In the genomic region with DNA sequence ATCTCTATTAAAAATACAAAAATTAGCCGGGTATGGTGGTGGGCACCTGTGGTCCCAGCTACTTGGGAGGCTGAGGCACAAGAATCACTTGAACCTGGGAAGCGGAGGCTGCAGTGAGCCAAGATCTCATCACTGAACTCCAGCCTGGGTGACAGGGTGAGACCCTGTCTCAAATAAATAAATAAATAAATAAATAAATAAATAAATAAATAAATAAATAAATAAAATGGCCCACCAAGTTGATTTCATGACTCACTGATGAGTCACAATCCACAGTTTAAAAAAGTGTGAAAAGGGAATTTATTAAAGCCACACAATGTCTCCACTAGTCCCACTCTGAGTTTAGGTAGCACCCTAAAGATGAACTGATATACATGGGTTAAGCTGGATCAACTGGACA, we compare ENCODE assay signal across 7 cellular contexts. TPM values are rescaled to one million over a fixed set of nuclear protein-coding genes. Genes with fewer than 3 reads are reported as not detected.
A peak's percentile ranks its signal among the peaks of the same experiment; 100 is the strongest.
DNase-seq lines count a peak whose midpoint lies in the region; ATAC-seq, FAIRE-seq and TF ChIP-seq lines count a peak whose summit lies in the region.
"Not testable (repeated sequence)": the region's sequence is repeated elsewhere in the genome, so short reads cannot be mapped to it uniquely, and the experiment has no call there.

No MANE protein-coding gene starts in this region.

- in situ Hi-C loops in GM23248 (cut with MboI); K562 (cut with MboI): not testable (repeated sequence)

- peak; percentile 38 for DNase-seq in GM23248
- DNase-seq in Karpas-422 = peak; percentile 40
- not testable (repeated sequence) for DNase-seq in RWPE1 (ENCODE audit: low spot score); K562 (ENCODE audit: extremely low read depth in 1 of 4, low spot score in 3 of 4); endothelial cell of umbilical vein (ENCODE audit: low read depth, low spot score); keratinocyte (ENCODE audit: low read depth, low spot score)
- peak; percentile 7 for DNase-seq in sciatic nerve (ENCODE audit: low spot score)

- POLR2A ChIA-PET in RWPE1 (lab: Yijun Ruan, JAX; ENCODE audit: low non-redundant PET); endothelial cell of umbilical vein (lab: Charles Lee): not testable (repeated sequence)
- POLR2A ChIA-PET in K562 (lab: Yijun Ruan, JAX) = interaction anchor here (0.7 to 0.9 kb wide), 3 partner anchors 114 to 182 kb away, joined by 3 to 4 read pairs (median 3); no protein-coding TSS in a partner anchor

- not testable (repeated sequence) for FAIRE-seq in K562 (lab: Jason Lieb, UNC); endothelial cell of umbilical vein (lab: Jason Lieb, UNC); keratinocyte (lab: Jason Lieb, UNC)

- not testable (repeated sequence) for H3K9me2 ChIP-seq in GM23248 (ENCODE audit: insufficient read depth); Karpas-422 (replicated peaks; ENCODE audit: insufficient read depth, low read length)

- TF ChIP-seq POLR2A in K562 (conservative IDR thresholded peaks at IDR 0.05); endothelial cell of umbilical vein (IDR thresholded peaks at IDR 0.05; ENCODE audit: low read depth, low read length): not testable (repeated sequence)

- H2AFZ ChIP-seq in GM23248; Karpas-422 (ENCODE audit: low read length); K562 (ENCODE audit: low read depth, low read length); endothelial cell of umbilical vein (ENCODE audit: low read depth, low read length); keratinocyte (ENCODE audit: control insufficient read depth, low read length): not testable (repeated sequence)

- not testable (repeated sequence) for H3K4me2 ChIP-seq in GM23248 (ENCODE audit: unreplicated experiment); Karpas-422 (ENCODE audit: low read depth, low read length, poor library complexity, severe bottlenecking); K562 (ENCODE audit: insufficient read depth, low read length); endothelial cell of umbilical vein (ENCODE audit: insufficient read depth, low read length)
- peak overlapping the region; percentile 75 for H3K4me2 ChIP-seq in keratinocyte (ENCODE audit: control insufficient read depth, extremely low read depth, insufficient read depth, low read depth, low read length)

- CTCF ChIA-PET in RWPE1 (lab: Yijun Ruan, JAX); K562 (lab: Yijun Ruan, JAX; ENCODE audit: low intra/inter-chr PET ratio): not testable (repeated sequence)
- CTCF ChIA-PET in endothelial cell of umbilical vein (lab: Charles Lee) = interaction anchor here (1.0 to 2.2 kb wide), 2 partner anchors 8 to 55 kb away, joined by 3 to 11 read pairs; no protein-coding TSS in a partner anchor

- not testable (repeated sequence) for H3K4me1 ChIP-seq in GM23248 (ENCODE audit: insufficient read depth)
- H3K4me1 ChIP-seq in Karpas-422 (ENCODE audit: low read length) = peaks cover 24% of the 10 kb centered on the region
- peaks cover 6 to 14% of the 10 kb centered on the region in 2 experiments; a peak in 4 of 5 replicates for H3K4me1 ChIP-seq in K562 (replicated peaks in 1 of 2; ENCODE audit: control insufficient read depth in 2 of 2, insufficient read depth in 2 of 2, low read length in 2 of 2)
- H3K4me1 ChIP-seq in endothelial cell of umbilical vein (ENCODE audit: control insufficient read depth, extremely low read depth, insufficient read depth, low read length) = peaks cover 13% of the 10 kb centered on the region
- H3K4me1 ChIP-seq in keratinocyte (ENCODE audit: control insufficient read depth, extremely low read depth, insufficient read depth, low read length) = peaks cover 35% of the 10 kb centered on the region

- not testable (repeated sequence) for H3K36me3 ChIP-seq in GM23248 (ENCODE audit: low read depth); Karpas-422 (ENCODE audit: insufficient read depth, low read length); K562 (ENCODE audit: control insufficient read depth, insufficient read depth, low read length); endothelial cell of umbilical vein (ENCODE audit: control insufficient read depth in 2 of 2, extremely low read depth in 1 of 2, insufficient read depth in 2 of 2, low read length in 2 of 2); keratinocyte (ENCODE audit: control insufficient read depth in 2 of 2, extremely low read depth in 1 of 2, insufficient read depth in 2 of 2, low read length in 2 of 2)

- intact Hi-C loops in K562 (cut with micrococcal nuclease) = loop anchor here (5.0 to 10.0 kb wide), 4 partner anchors 84 to 186 kb away; no protein-coding TSS in a partner anchor
- intact Hi-C loops in endothelial cell of umbilical vein (cut with micrococcal nuclease) = loop anchor here (5.0 kb wide), 1 partner anchor 133 kb away; no protein-coding TSS in a partner anchor
- intact Hi-C loops in sciatic nerve (cut with DNase I) = loop anchor here (10.0 kb wide), 2 partner anchors 106 to 196 kb away; no protein-coding TSS in a partner anchor

- dilution Hi-C loops in endothelial cell of umbilical vein (cut with MboI; ENCODE audit: extremely low pct_ligation_motif_present, low sequenced_read_pairs); keratinocyte (cut with MboI; ENCODE audit: extremely low pct_ligation_motif_present, low sequenced_read_pairs): not testable (repeated sequence)

- not testable (repeated sequence) for TF ChIP-seq CTCF in RWPE1 (conservative IDR thresholded peaks at IDR 0.05; ENCODE audit: low read depth); K562 (IDR thresholded peaks at IDR 0.05 in 2 of 3, conservative IDR thresholded peaks at IDR 0.05 in 1 of 3; ENCODE audit: insufficient read depth in 2 of 3, low read depth in 1 of 3, low read length in 3 of 3); endothelial cell of umbilical vein (IDR thresholded peaks at IDR 0.05; ENCODE audit: extremely low read depth in 1 of 2, insufficient read depth in 1 of 2, low read depth in 1 of 2, low read length in 2 of 2); keratinocyte (optimal IDR thresholded peaks at IDR 0.05 in 1 of 3, IDR thresholded peaks at IDR 0.05 in 1 of 3, conservative IDR thresholded peaks at IDR 0.05 in 1 of 3; ENCODE audit: extremely low read depth in 1 of 3, insufficient read depth in 2 of 3, low read length in 3 of 3)

- not testable (repeated sequence) for H3K9ac ChIP-seq in GM23248; Karpas-422 (ENCODE audit: low read length); K562 (ENCODE audit: insufficient read depth in 1 of 2, low read depth in 2 of 2, low read length in 2 of 2); endothelial cell of umbilical vein (replicated peaks; ENCODE audit: extremely low read depth, insufficient read depth, low read length); keratinocyte (ENCODE audit: control insufficient read depth, extremely low read depth, insufficient read depth, low read length)

- ATAC-seq in K562, sciatic nerve: not testable (repeated sequence)

- not testable (repeated sequence) for TF ChIP-seq EP300 in K562 (IDR thresholded peaks at IDR 0.05; ENCODE audit: low read length)

- 93 to 94% methylated on average over 2 of the region's 2 CpGs for WGBS in GM23248 (ENCODE audit: low coverage in 1 of 2, low lambda C conversion rate in 2 of 2, missing lambda C conversion rate in 2 of 2), 2 experiments
- WGBS in K562 (ENCODE audit: insufficient coverage, low coverage, missing lambda C conversion rate) = 54% methylated on average over 2 of the region's 2 CpGs

- H3K9me1 ChIP-seq in K562 (ENCODE audit: control insufficient read depth, insufficient read depth, low read length); endothelial cell of umbilical vein (replicated peaks; ENCODE audit: control insufficient read depth, extremely low read depth, insufficient read depth, low read length); keratinocyte (ENCODE audit: control insufficient read depth, extremely low read depth, insufficient read depth, low read length): not testable (repeated sequence)

- not testable (repeated sequence) for H3K27ac ChIP-seq in GM23248; Karpas-422 (ENCODE audit: low read length); K562 (ENCODE audit: extremely low read depth, low read depth, low read length); endothelial cell of umbilical vein (ENCODE audit: insufficient read depth, low read depth, low read length)
- peak overlapping the region; percentile 72 for H3K27ac ChIP-seq in RWPE1
- H3K27ac ChIP-seq in keratinocyte (ENCODE audit: control insufficient read depth, insufficient read depth, low read length) = peak overlapping the region; percentile 82

- not testable (repeated sequence) for H3K79me2 ChIP-seq in GM23248 (ENCODE audit: insufficient read depth); Karpas-422 (ENCODE audit: low read length); K562 (ENCODE audit: control insufficient read depth, insufficient read depth, low read length); endothelial cell of umbilical vein (ENCODE audit: control insufficient read depth, insufficient read depth, low read length)
- peaks cover 55% of the 10 kb centered on the region for H3K79me2 ChIP-seq in keratinocyte (ENCODE audit: control insufficient read depth, insufficient read depth, low read length)

- BruUV-seq in K562 (replicated peaks; lab: Mats Ljungman, UMichigan); endothelial cell of umbilical vein (replicated peaks; lab: Mats Ljungman, UMichigan): not testable (repeated sequence)

- H3K4me3 ChIP-seq in GM23248; Karpas-422 (ENCODE audit: low read length); K562; endothelial cell of umbilical vein (replicated peaks in 1 of 3; ENCODE audit: insufficient read depth in 1 of 3, low read depth in 1 of 3, low read length in 3 of 3); keratinocyte (ENCODE audit: control insufficient read depth in 2 of 3, extremely low read depth in 1 of 3, insufficient read depth in 2 of 3, low read depth in 1 of 3, low read length in 3 of 3): not testable (repeated sequence)

- H3K27me3 ChIP-seq in GM23248 (replicated peaks; ENCODE audit: insufficient read depth); Karpas-422 (ENCODE audit: low read length); endothelial cell of umbilical vein (ENCODE audit: control insufficient read depth in 2 of 2, insufficient read depth in 2 of 2, low read length in 2 of 2); keratinocyte (ENCODE audit: control insufficient read depth, extremely low read depth, insufficient read depth, low read length): not testable (repeated sequence)
- H3K27me3 ChIP-seq in K562 (ENCODE audit: control insufficient read depth in 2 of 2, insufficient read depth in 2 of 2, low read length in 2 of 2) = peaks cover 11 to 21% of the 10 kb centered on the region in 2 experiments; a peak in 4 of 5 replicates

- H3K9me3 ChIP-seq in GM23248 (ENCODE audit: low read depth); Karpas-422 (ENCODE audit: low read length); K562 (replicated peaks; ENCODE audit: control insufficient read depth, insufficient read depth, low read depth, low read length); endothelial cell of umbilical vein (replicated peaks; ENCODE audit: control insufficient read depth, insufficient read depth, low read length); keratinocyte (ENCODE audit: control insufficient read depth, low read depth, low read length): not testable (repeated sequence)

- not testable (repeated sequence) for H3F3A ChIP-seq in GM23248 (ENCODE audit: insufficient read depth)

- H4K20me1 ChIP-seq in GM23248 (ENCODE audit: insufficient read depth); Karpas-422 (ENCODE audit: insufficient read depth, low read depth, low read length); K562 (replicated peaks; ENCODE audit: control insufficient read depth, insufficient read depth, low read length); endothelial cell of umbilical vein (replicated peaks; ENCODE audit: control insufficient read depth, extremely low read depth, insufficient read depth, low read length); keratinocyte (ENCODE audit: control insufficient read depth, extremely low read depth, insufficient read depth, low read length): not testable (repeated sequence)

- not testable (repeated sequence) for TF ChIP-seq RAD21 in K562 (CRISPR knock-in tag; conservative IDR thresholded peaks at IDR 0.05 in 1 of 2, IDR thresholded peaks at IDR 0.05 in 1 of 2)

RNA-seq across cellular contexts. Expression of a gene that starts 3.6 kb away (rescaled TPM):
- total RNA-seq in GM23248 (2014; rRNA removed; shearing (Covaris generic)) = 25.1 and 33.9 TPM in 2 replicates
- polyA plus RNA-seq in GM23248 (2016; fragmentation: Nextera tagmentation; extraction: Ambion mirVana) (6.1 and 6.6 TPM in 2 replicates), K562 (2011; rRNA removed) (12.3 and 14.2 TPM in 2 replicates), K562 (2014; fragmentation: Illumina TruSeq; extraction: Trizol) (22.3 and 27.0 TPM in 2 replicates), K562 (2014; fragmentation: Nextera tagmentation; extraction: Ambion mirVana) (under 1 TPM; 0.53 to 0.56 TPM), K562 (2014; rRNA removed) (13.9 and 15.2 TPM in 2 replicates), endothelial cell of umbilical vein (11.7 and 14.5 TPM in 2 replicates), keratinocyte (22.5 to 50.2 TPM (median 27.9 TPM) in 3 replicates)
- 54.9 and 64.1 TPM in 2 replicates for total RNA-seq in Karpas-422 (2014; rRNA removed; shearing (Covaris generic); ENCODE audit: low replicate concordance)
- 186 and 197 TPM in 2 replicates for total RNA-seq in K562 (2011; cell fraction: chromatin; rRNA removed; ENCODE audit: low replicate concordance)
- total RNA-seq in K562 (2011; cell fraction: nucleolus; rRNA removed) = 71.9 and 74.6 TPM in 2 replicates
- total RNA-seq in K562 (2011; cell fraction: nucleoplasm; rRNA removed) = 116 and 129 TPM in 2 replicates
- total RNA-seq in K562 (2014; rRNA removed) (9.5 and 14.0 TPM in 2 replicates), K562 (2014; rRNA removed; fragmentation: Illumina TruSeq; extraction: Trizol) (15.7 and 17.8 TPM in 2 replicates), K562 (2015; rRNA removed; fragmentation: Illumina TruSeq; extraction: Trizol) (9.3 and 10.3 TPM in 2 replicates), K562 (2021) (32.1 and 36.0 TPM in 2 replicates), endothelial cell of umbilical vein (63.4 and 63.7 TPM in 2 replicates), sciatic nerve (131 TPM)
- polyA plus RNA-seq in K562 (2011; cell fraction: cytosol; rRNA removed) = 5.0 and 6.0 TPM in 2 replicates
- polyA plus RNA-seq in K562 (2011; cell fraction: nucleus; rRNA removed) = 39.1 and 45.0 TPM in 2 replicates
- 16.9 and 18.8 TPM in 2 replicates for polyA plus RNA-seq in K562 (2012)
- 30.0 and 32.4 TPM in 2 replicates for polyA minus RNA-seq in K562 (2011; rRNA and poly(A)+ RNA removed)
- polyA minus RNA-seq in K562 (2011; cell fraction: cytosol; rRNA and poly(A)+ RNA removed) = 14.7 and 15.1 TPM in 2 replicates
- polyA minus RNA-seq in K562 (2011; cell fraction: nucleus; rRNA and poly(A)+ RNA removed) = 25.6 and 42.9 TPM in 2 replicates
- polyA plus RNA-seq in endothelial cell of umbilical vein (2011; cell fraction: cytosol; rRNA removed) = 12.0 and 13.6 TPM in 2 replicates
- polyA plus RNA-seq in endothelial cell of umbilical vein (2011; cell fraction: nucleus; rRNA removed) = 129 and 133 TPM in 2 replicates
- polyA plus RNA-seq in endothelial cell of umbilical vein (2012) = 29.6 and 31.0 TPM in 2 replicates
- polyA minus RNA-seq in endothelial cell of umbilical vein (35.7 and 65.4 TPM in 2 replicates), keratinocyte (35.6 to 129 TPM (median 77.2 TPM) in 3 replicates)
- 10.4 TPM for polyA minus RNA-seq in endothelial cell of umbilical vein (2011; cell fraction: cytosol; rRNA and poly(A)+ RNA removed)
- polyA minus RNA-seq in endothelial cell of umbilical vein (2011; cell fraction: nucleus; rRNA and poly(A)+ RNA removed) = 69.6 and 76.0 TPM in 2 replicates
- 17.8 TPM for polyA plus RNA-seq in keratinocyte (2011; ENCODE audit: low read depth)
- polyA plus RNA-seq in keratinocyte (2011; cell fraction: cytosol; rRNA removed) = 21.5 and 22.1 TPM in 2 replicates
- polyA plus RNA-seq in keratinocyte (2011; cell fraction: nucleus; rRNA removed) = 128 and 137 TPM in 2 replicates
- polyA plus RNA-seq in keratinocyte (2012; ENCODE audit: low replicate concordance) = 12.1 and 50.2 TPM in 2 replicates
- polyA minus RNA-seq in keratinocyte (2011; cell fraction: cytosol; rRNA and poly(A)+ RNA removed) = 19.6 TPM
- 57.6 and 129 TPM in 2 replicates for polyA minus RNA-seq in keratinocyte (2011; cell fraction: nucleus; rRNA and poly(A)+ RNA removed)

RNA-seq across cellular contexts. Expression of a gene that starts 57.0 kb away (rescaled TPM):
- total RNA-seq in GM23248 (2014; rRNA removed; shearing (Covaris generic)) = 32.2 and 34.1 TPM in 2 replicates
- polyA plus RNA-seq in GM23248 (2016; fragmentation: Nextera tagmentation; extraction: Ambion mirVana) (4.0 and 4.7 TPM in 2 replicates), K562 (2011; rRNA removed) (19.0 and 21.9 TPM in 2 replicates), K562 (2014; fragmentation: Illumina TruSeq; extraction: Trizol) (20.5 and 21.0 TPM in 2 replicates), K562 (2014; fragmentation: Nextera tagmentation; extraction: Ambion mirVana) (under 1 TPM; 0.35 to 0.72 TPM), K562 (2014; rRNA removed) (19.5 and 23.1 TPM in 2 replicates), endothelial cell of umbilical vein (25.6 and 28.7 TPM in 2 replicates), keratinocyte (20.8 to 25.7 TPM (median 23.0 TPM) in 3 replicates)
- total RNA-seq in Karpas-422 (2014; rRNA removed; shearing (Covaris generic); ENCODE audit: low replicate concordance) = 22.4 and 27.5 TPM in 2 replicates
- total RNA-seq in K562 (2011; cell fraction: chromatin; rRNA removed; ENCODE audit: low replicate concordance) = 19.0 and 32.2 TPM in 2 replicates
- total RNA-seq in K562 (2011; cell fraction: nucleolus; rRNA removed) = 21.4 and 24.3 TPM in 2 replicates
- 22.4 and 37.3 TPM in 2 replicates for total RNA-seq in K562 (2011; cell fraction: nucleoplasm; rRNA removed)
- total RNA-seq in K562 (2014; rRNA removed) (17.4 and 23.3 TPM in 2 replicates), K562 (2014; rRNA removed; fragmentation: Illumina TruSeq; extraction: Trizol) (14.4 and 15.6 TPM in 2 replicates), K562 (2015; rRNA removed; fragmentation: Illumina TruSeq; extraction: Trizol) (12.6 and 13.3 TPM in 2 replicates), K562 (2021) (35.8 and 39.6 TPM in 2 replicates), endothelial cell of umbilical vein (40.9 and 44.4 TPM in 2 replicates), sciatic nerve (25.9 TPM)
- 21.6 and 31.5 TPM in 2 replicates for polyA plus RNA-seq in K562 (2011; cell fraction: cytosol; rRNA removed)
- 17.8 and 23.4 TPM in 2 replicates for polyA plus RNA-seq in K562 (2011; cell fraction: nucleus; rRNA removed)
- 18.4 and 21.4 TPM in 2 replicates for polyA plus RNA-seq in K562 (2012)
- 14.3 and 21.6 TPM in 2 replicates for polyA minus RNA-seq in K562 (2011; rRNA and poly(A)+ RNA removed)
- 12.3 and 19.2 TPM in 2 replicates for polyA minus RNA-seq in K562 (2011; cell fraction: cytosol; rRNA and poly(A)+ RNA removed)
- 8.6 and 12.6 TPM in 2 replicates for polyA minus RNA-seq in K562 (2011; cell fraction: nucleus; rRNA and poly(A)+ RNA removed)
- polyA plus RNA-seq in endothelial cell of umbilical vein (2011; cell fraction: cytosol; rRNA removed) = 21.8 and 23.5 TPM in 2 replicates
- polyA plus RNA-seq in endothelial cell of umbilical vein (2011; cell fraction: nucleus; rRNA removed) = 21.1 and 21.6 TPM in 2 replicates
- polyA plus RNA-seq in endothelial cell of umbilical vein (2012) = 20.1 and 20.5 TPM in 2 replicates
- polyA minus RNA-seq in endothelial cell of umbilical vein (37.5 and 45.4 TPM in 2 replicates), keratinocyte (36.8 to 71.0 TPM (median 38.8 TPM) in 3 replicates)
- 8.5 TPM for polyA minus RNA-seq in endothelial cell of umbilical vein (2011; cell fraction: cytosol; rRNA and poly(A)+ RNA removed)
- polyA minus RNA-seq in endothelial cell of umbilical vein (2011; cell fraction: nucleus; rRNA and poly(A)+ RNA removed) = 13.7 TPM in 2 replicates
- polyA plus RNA-seq in keratinocyte (2011; ENCODE audit: low read depth) = 1.5 TPM
- 23.0 and 25.0 TPM in 2 replicates for polyA plus RNA-seq in keratinocyte (2011; cell fraction: cytosol; rRNA removed)
- 27.1 and 31.4 TPM in 2 replicates for polyA plus RNA-seq in keratinocyte (2011; cell fraction: nucleus; rRNA removed)
- 9.4 and 31.3 TPM in 2 replicates for polyA plus RNA-seq in keratinocyte (2012; ENCODE audit: low replicate concordance)
- polyA minus RNA-seq in keratinocyte (2011; cell fraction: cytosol; rRNA and poly(A)+ RNA removed) = 22.3 TPM
- 13.1 and 20.6 TPM in 2 replicates for polyA minus RNA-seq in keratinocyte (2011; cell fraction: nucleus; rRNA and poly(A)+ RNA removed)
